Comparison of ENCODE assay signal across 2 cellular contexts in the genomic region with DNA sequence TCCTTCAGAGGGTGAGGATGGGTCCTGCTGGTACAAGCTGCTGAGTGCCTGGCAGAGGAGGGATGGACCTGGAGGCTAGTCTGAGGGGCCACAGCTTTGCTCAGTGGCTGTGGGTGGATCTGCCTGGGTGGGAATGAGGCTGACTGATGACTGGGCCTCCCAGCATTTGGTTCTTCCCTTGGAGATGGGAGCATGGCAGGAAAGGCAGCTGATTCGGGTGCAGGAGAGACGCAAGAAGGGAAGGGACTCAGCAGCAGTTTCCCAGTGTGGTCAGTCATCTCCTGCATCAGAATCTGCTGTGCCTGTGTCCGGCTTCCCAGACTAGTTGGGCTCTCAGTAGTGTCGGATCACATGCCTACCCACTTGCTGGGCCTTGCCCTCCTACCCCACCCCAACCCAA.
TF ChIP-seq lines count a peak whose summit lies in the region.

No MANE protein-coding gene starts in this region.

TF ChIP-seq in SK-N-SH, 30 proteins besides CTCF, POLR2A, EP300 and RAD21:
- TF ChIP-seq, protein P1, sequence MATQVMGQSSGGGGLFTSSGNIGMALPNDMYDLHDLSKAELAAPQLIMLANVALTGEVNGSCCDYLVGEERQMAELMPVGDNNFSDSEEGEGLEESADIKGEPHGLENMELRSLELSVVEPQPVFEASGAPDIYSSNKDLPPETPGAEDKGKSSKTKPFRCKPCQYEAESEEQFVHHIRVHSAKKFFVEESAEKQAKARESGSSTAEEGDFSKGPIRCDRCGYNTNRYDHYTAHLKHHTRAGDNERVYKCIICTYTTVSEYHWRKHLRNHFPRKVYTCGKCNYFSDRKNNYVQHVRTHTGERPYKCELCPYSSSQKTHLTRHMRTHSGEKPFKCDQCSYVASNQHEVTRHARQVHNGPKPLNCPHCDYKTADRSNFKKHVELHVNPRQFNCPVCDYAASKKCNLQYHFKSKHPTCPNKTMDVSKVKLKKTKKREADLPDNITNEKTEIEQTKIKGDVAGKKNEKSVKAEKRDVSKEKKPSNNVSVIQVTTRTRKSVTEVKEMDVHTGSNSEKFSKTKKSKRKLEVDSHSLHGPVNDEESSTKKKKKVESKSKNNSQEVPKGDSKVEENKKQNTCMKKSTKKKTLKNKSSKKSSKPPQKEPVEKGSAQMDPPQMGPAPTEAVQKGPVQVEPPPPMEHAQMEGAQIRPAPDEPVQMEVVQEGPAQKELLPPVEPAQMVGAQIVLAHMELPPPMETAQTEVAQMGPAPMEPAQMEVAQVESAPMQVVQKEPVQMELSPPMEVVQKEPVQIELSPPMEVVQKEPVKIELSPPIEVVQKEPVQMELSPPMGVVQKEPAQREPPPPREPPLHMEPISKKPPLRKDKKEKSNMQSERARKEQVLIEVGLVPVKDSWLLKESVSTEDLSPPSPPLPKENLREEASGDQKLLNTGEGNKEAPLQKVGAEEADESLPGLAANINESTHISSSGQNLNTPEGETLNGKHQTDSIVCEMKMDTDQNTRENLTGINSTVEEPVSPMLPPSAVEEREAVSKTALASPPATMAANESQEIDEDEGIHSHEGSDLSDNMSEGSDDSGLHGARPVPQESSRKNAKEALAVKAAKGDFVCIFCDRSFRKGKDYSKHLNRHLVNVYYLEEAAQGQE (IDR thresholded peaks at IDR 0.05; ENCODE audit: low read depth, low read length) = no peak
- TF ChIP-seq JUND (IDR thresholded peaks at IDR 0.05) = no peak
- TF ChIP-seq, protein P2, sequence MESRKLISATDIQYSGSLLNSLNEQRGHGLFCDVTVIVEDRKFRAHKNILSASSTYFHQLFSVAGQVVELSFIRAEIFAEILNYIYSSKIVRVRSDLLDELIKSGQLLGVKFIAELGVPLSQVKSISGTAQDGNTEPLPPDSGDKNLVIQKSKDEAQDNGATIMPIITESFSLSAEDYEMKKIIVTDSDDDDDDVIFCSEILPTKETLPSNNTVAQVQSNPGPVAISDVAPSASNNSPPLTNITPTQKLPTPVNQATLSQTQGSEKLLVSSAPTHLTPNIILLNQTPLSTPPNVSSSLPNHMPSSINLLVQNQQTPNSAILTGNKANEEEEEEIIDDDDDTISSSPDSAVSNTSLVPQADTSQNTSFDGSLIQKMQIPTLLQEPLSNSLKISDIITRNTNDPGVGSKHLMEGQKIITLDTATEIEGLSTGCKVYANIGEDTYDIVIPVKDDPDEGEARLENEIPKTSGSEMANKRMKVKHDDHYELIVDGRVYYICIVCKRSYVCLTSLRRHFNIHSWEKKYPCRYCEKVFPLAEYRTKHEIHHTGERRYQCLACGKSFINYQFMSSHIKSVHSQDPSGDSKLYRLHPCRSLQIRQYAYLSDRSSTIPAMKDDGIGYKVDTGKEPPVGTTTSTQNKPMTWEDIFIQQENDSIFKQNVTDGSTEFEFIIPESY (IDR thresholded peaks at IDR 0.05; ENCODE audit: borderline replicate concordance, low read depth) = no peak
- TF ChIP-seq FOSL2 (IDR thresholded peaks at IDR 0.05; ENCODE audit: borderline replicate concordance, low read depth) = no peak
- TF ChIP-seq MXI1 (IDR thresholded peaks at IDR 0.05; ENCODE audit: low read depth, low read length) = no peak
- no peak for TF ChIP-seq TEAD4 (IDR thresholded peaks at IDR 0.05; ENCODE audit: borderline replicate concordance, insufficient read depth)
- TF ChIP-seq, protein P3, sequence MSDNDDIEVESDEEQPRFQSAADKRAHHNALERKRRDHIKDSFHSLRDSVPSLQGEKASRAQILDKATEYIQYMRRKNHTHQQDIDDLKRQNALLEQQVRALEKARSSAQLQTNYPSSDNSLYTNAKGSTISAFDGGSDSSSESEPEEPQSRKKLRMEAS (IDR thresholded peaks at IDR 0.05; ENCODE audit: low read depth) = no peak
- TF ChIP-seq, protein P4, sequence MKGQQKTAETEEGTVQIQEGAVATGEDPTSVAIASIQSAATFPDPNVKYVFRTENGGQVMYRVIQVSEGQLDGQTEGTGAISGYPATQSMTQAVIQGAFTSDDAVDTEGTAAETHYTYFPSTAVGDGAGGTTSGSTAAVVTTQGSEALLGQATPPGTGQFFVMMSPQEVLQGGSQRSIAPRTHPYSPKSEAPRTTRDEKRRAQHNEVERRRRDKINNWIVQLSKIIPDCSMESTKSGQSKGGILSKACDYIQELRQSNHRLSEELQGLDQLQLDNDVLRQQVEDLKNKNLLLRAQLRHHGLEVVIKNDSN (IDR thresholded peaks at IDR 0.05; ENCODE audit: borderline replicate concordance, low read depth) = no peak
- no peak for TF ChIP-seq MEF2A (IDR thresholded peaks at IDR 0.05; ENCODE audit: borderline replicate concordance, low read depth)
- no peak for TF ChIP-seq SMC3 (IDR thresholded peaks at IDR 0.05; ENCODE audit: low read depth, low read length)
- TF ChIP-seq NFIC (IDR thresholded peaks at IDR 0.05; ENCODE audit: borderline replicate concordance) = no peak
TF ChIP-seq in SK-N-SH: peak in this region for 0.

TF ChIP-seq in SK-N-SH treated with all-trans-retinoic acid at 6 μM for 48 hours, 23 proteins besides CTCF, POLR2A, EP300 and RAD21 (continued from another document):
- TF ChIP-seq, protein P5, sequence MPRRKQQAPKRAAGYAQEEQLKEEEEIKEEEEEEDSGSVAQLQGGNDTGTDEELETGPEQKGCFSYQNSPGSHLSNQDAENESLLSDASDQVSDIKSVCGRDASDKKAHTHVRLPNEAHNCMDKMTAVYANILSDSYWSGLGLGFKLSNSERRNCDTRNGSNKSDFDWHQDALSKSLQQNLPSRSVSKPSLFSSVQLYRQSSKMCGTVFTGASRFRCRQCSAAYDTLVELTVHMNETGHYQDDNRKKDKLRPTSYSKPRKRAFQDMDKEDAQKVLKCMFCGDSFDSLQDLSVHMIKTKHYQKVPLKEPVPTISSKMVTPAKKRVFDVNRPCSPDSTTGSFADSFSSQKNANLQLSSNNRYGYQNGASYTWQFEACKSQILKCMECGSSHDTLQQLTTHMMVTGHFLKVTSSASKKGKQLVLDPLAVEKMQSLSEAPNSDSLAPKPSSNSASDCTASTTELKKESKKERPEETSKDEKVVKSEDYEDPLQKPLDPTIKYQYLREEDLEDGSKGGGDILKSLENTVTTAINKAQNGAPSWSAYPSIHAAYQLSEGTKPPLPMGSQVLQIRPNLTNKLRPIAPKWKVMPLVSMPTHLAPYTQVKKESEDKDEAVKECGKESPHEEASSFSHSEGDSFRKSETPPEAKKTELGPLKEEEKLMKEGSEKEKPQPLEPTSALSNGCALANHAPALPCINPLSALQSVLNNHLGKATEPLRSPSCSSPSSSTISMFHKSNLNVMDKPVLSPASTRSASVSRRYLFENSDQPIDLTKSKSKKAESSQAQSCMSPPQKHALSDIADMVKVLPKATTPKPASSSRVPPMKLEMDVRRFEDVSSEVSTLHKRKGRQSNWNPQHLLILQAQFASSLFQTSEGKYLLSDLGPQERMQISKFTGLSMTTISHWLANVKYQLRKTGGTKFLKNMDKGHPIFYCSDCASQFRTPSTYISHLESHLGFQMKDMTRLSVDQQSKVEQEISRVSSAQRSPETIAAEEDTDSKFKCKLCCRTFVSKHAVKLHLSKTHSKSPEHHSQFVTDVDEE (CRISPR knock-in tag; IDR thresholded peaks at IDR 0.05) = no peak
- TF ChIP-seq ZNF70 (CRISPR knock-in tag; IDR thresholded peaks at IDR 0.05) (no peak), ZFP3 (CRISPR knock-in tag; IDR thresholded peaks at IDR 0.05) (no peak), TOX (CRISPR knock-in tag; IDR thresholded peaks at IDR 0.05; ENCODE audit: borderline replicate concordance) (no peak)
